Comparison of ENCODE assay signal across 25 cellular contexts in the genomic region with DNA sequence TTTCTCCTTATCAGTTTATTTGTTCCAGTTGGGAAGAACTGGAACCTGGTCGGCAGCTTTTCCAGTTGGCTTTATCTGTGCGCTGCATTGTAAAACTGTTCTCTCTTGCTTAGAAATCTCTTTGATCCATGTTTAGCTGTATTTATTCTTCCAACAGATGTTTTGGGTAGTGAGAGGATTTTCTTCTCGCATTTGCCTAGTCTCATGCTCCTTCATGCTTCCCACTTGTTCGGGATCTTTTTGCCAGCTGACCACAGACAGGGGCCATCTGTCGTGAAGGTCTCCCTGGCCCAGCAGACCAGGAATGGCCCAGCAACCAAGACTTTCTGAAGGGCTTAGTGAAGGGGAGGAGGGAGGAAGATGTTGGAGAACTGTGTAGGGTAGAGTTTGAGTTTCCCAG. TPM values are rescaled to one million over a fixed set of nuclear protein-coding genes. Genes with fewer than 3 reads are reported as not detected.
DNase-seq lines count a peak whose midpoint lies in the region; ATAC-seq, FAIRE-seq and TF ChIP-seq lines count a peak whose summit lies in the region.
"Had no signal": no experiment of that assay in that cellular context is flagged by ENCODE, and none has a peak within 500 bp of the region (broad histone marks: within the 10 kb centered on the region; RNA-seq: fewer than 3 reads in every experiment).

No MANE protein-coding gene starts in this region.

- H3K9me3 ChIP-seq in ascending aorta: no peaks in the 10 kb centered on the region
- no peaks in the 10 kb centered on the region for H3K9me3 ChIP-seq in smooth muscle cell (replicated peaks; ENCODE audit: low read depth)
- H3K9me3 ChIP-seq: BLaER1 had no signal

- H3K36me3 ChIP-seq in ascending aorta (no peaks in the 10 kb centered on the region), smooth muscle cell (ENCODE audit: low read depth) (no peaks in the 10 kb centered on the region)
- H3K36me3 ChIP-seq: BLaER1 had no signal

- TF ChIP-seq CTCF in D721Med (IDR thresholded peaks at IDR 0.05; ENCODE audit: insufficient read depth, missing control alignments): no peak
- TF ChIP-seq CTCF in ascending aorta (IDR thresholded peaks at IDR 0.05): no peak
- TF ChIP-seq CTCF in mesothelial cell of epicardium (IDR thresholded peaks at IDR 0.05; ENCODE audit: unreplicated experiment): no peak
- no peak for TF ChIP-seq CTCF in smooth muscle cell (IDR thresholded peaks at IDR 0.05; ENCODE audit: borderline replicate concordance, insufficient read depth, poor library complexity, severe bottlenecking)

- ATAC-seq in activated CD8-positive, alpha-beta T cell treated with anti-CD3 and anti-CD28 coated beads, Interleukin-2, amount 10 ng/mL, durations not matched to agents 7 days and 5 days: no peak
- no peak for ATAC-seq in GM21576 (IDR thresholded peaks at IDR 0.05; ENCODE audit: unreplicated experiment)
- ATAC-seq: SK-N-SH treated with all-trans-retinoic acid at 6 μM for 48 hours had no signal

- H3K4me3 ChIP-seq in ascending aorta (no peak overlapping the region), smooth muscle cell (no peak overlapping the region)
- H3K4me3 ChIP-seq: BLaER1, GM23248 had no signal

- 19% methylated on average over 5 of the region's 5 CpGs for WGBS in smooth muscle cell (ENCODE audit: low lambda C conversion rate)

- no peaks in the 10 kb centered on the region for H3K27me3 ChIP-seq in ascending aorta
- peaks cover 7% of the 10 kb centered on the region for H3K27me3 ChIP-seq in smooth muscle cell (ENCODE audit: low read depth)
- H3K27me3 ChIP-seq: BLaER1 had no signal

- H3K4me2 ChIP-seq in smooth muscle cell: peak overlapping the region; percentile 1
- H3K4me2 ChIP-seq: BLaER1 had no signal

- H3K36me3 Mint-ChIP-seq in mesothelial cell of epicardium: no peaks in the 10 kb centered on the region
- H3K36me3 Mint-ChIP-seq in activated CD8-positive, alpha-beta T cell treated with anti-CD3 and anti-CD28 coated beads, Interleukin-2, amount 10 ng/mL, durations not matched to agents 7 days and 5 days (ENCODE audit: low read depth): no peaks in the 10 kb centered on the region

- FAIRE-seq in D721Med (lab: Jason Lieb, UNC): peak; percentile 84
- FAIRE-seq: GM12891 had no signal

- CTCF ChIA-PET in activated CD8-positive, alpha-beta T cell treated with anti-CD3 and anti-CD28 coated beads, Interleukin-2, amount 10 ng/mL, durations not matched to agents 7 days and 5 days (lab: Charles Lee): no interaction called here

- peak overlapping the region; percentile 42 for H2AFZ ChIP-seq in smooth muscle cell (ENCODE audit: low read depth)
- H2AFZ ChIP-seq: GM23248 had no signal

- no peaks in the 10 kb centered on the region for H3K9me3 Mint-ChIP-seq in mesothelial cell of epicardium
- no peaks in the 10 kb centered on the region for H3K9me3 Mint-ChIP-seq in activated CD8-positive, alpha-beta T cell treated with anti-CD3 and anti-CD28 coated beads, Interleukin-2, amount 10 ng/mL, durations not matched to agents 7 days and 5 days (ENCODE audit: insufficient read depth)
- H3K9me3 Mint-ChIP-seq: CD4-positive, alpha-beta T cell had no signal

- peaks cover 27% of the 10 kb centered on the region for H3K27me3 Mint-ChIP-seq in mesothelial cell of epicardium (ENCODE audit: low read depth)
- H3K27me3 Mint-ChIP-seq in activated CD8-positive, alpha-beta T cell treated with anti-CD3 and anti-CD28 coated beads, Interleukin-2, amount 10 ng/mL, durations not matched to agents 7 days and 5 days (ENCODE audit: low read depth): peaks cover 3% of the 10 kb centered on the region

- H3K9ac ChIP-seq in smooth muscle cell (ENCODE audit: low read depth): no peak overlapping the region
- H3K9ac ChIP-seq: BLaER1, GM23248 had no signal

- no peaks in the 10 kb centered on the region for H3K79me2 ChIP-seq in smooth muscle cell (ENCODE audit: low read depth)

- no peaks in the 10 kb centered on the region for H4K20me1 ChIP-seq in smooth muscle cell (ENCODE audit: low read depth)
- H4K20me1 ChIP-seq: BLaER1 had no signal

- DNase-seq in D721Med (ENCODE audit: insufficient read length, low spot score): peak; percentile 41
- DNase-seq in ascending aorta (ENCODE audit: low spot score in 2 of 2): no peak
- DNase-seq in mesothelial cell of epicardium (ENCODE audit: low spot score in 2 of 2, unreplicated experiment in 2 of 2): no peak
- DNase-seq in smooth muscle cell (lab: John Stamatoyannopoulos, UW; ENCODE audit: unreplicated experiment): no peak
- no peak for DNase-seq in nucleus accumbens (lab: John Stamatoyannopoulos, UW)
- no peak for DNase-seq in DMS153 (lab: John Stamatoyannopoulos, UW)
- no peak for DNase-seq in activated CD8-positive, alpha-beta T cell treated with anti-CD3 and anti-CD28 coated beads, Interleukin-2, amount 10 ng/mL, durations not matched to agents 7 days and 5 days
- DNase-seq: 8988T; CD4-positive, alpha-beta T cell; DMS79 treated with DMSO at 0.1 percent for 48 hours; GF-D8; GM23248; H7; Kasumi-1; NCI-H1092 treated with DMSO at 0.1 percent for 48 hours; NCI-H1436; NCI-H187; NCI-H2171 treated with DMSO at 0.1 percent for 48 hours; NCI-H345; NCI-H510A treated with DMSO at 0.1 percent for 48 hours had no signal

- H3K4me1 ChIP-seq in ascending aorta: peaks cover 25 to 56% of the 10 kb centered on the region in 2 donors
- peaks cover 8% of the 10 kb centered on the region for H3K4me1 ChIP-seq in smooth muscle cell (ENCODE audit: low read depth)

- peak overlapping the region; percentile 35 for H3K27ac Mint-ChIP-seq in mesothelial cell of epicardium
- no peak overlapping the region for H3K27ac Mint-ChIP-seq in activated CD8-positive, alpha-beta T cell treated with anti-CD3 and anti-CD28 coated beads, Interleukin-2, amount 10 ng/mL, durations not matched to agents 7 days and 5 days
- H3K27ac Mint-ChIP-seq: CD4-positive, alpha-beta T cell had no signal

- intact Hi-C loops in ascending aorta (cut with DNase I): no loop called here

- POLR2A ChIA-PET in activated CD8-positive, alpha-beta T cell treated with anti-CD3 and anti-CD28 coated beads, Interleukin-2, amount 10 ng/mL, durations not matched to agents 7 days and 5 days (lab: Charles Lee): no interaction called here

- peaks cover 6% of the 10 kb centered on the region for H3F3A ChIP-seq in smooth muscle cell (ENCODE audit: low read depth)

- H3K27ac ChIP-seq in ascending aorta: peak overlapping the region; percentile 36 to 86
- no peak overlapping the region for H3K27ac ChIP-seq in smooth muscle cell (ENCODE audit: low read depth)
- H3K27ac ChIP-seq: BLaER1, GM23248 had no signal

- H3K4me1 Mint-ChIP-seq in mesothelial cell of epicardium: peaks cover 24% of the 10 kb centered on the region
- H3K4me1 Mint-ChIP-seq in activated CD8-positive, alpha-beta T cell treated with anti-CD3 and anti-CD28 coated beads, Interleukin-2, amount 10 ng/mL, durations not matched to agents 7 days and 5 days (ENCODE audit: low read depth): no peaks in the 10 kb centered on the region

- H3K4me3 Mint-ChIP-seq in mesothelial cell of epicardium: no peak overlapping the region
- no peak overlapping the region for H3K4me3 Mint-ChIP-seq in activated CD8-positive, alpha-beta T cell treated with anti-CD3 and anti-CD28 coated beads, Interleukin-2, amount 10 ng/mL, durations not matched to agents 7 days and 5 days
- H3K4me3 Mint-ChIP-seq: CD4-positive, alpha-beta T cell had no signal

RNA-seq across cellular contexts. Expression of a gene that starts 21.6 kb away (rescaled TPM):
- total RNA-seq in ascending aorta (58.9 TPM), mesothelial cell of epicardium (6.7 to 9.4 TPM (median 8.6 TPM) in 3 replicates), smooth muscle cell (0.67 and 1.1 TPM in 2 replicates)
- polyA plus RNA-seq in smooth muscle cell: 3.4 and 4.2 TPM in 2 replicates
- not detected for total RNA-seq in activated CD8-positive, alpha-beta T cell treated with anti-CD3 and anti-CD28 coated beads, Interleukin-2, amount 10 ng/mL, durations not matched to agents 7 days and 5 days
- total RNA-seq: CD4-positive, alpha-beta T cell; HT-29 had no signal
